ENCODE assay signal across 14 cellular contexts in the genomic region with DNA sequence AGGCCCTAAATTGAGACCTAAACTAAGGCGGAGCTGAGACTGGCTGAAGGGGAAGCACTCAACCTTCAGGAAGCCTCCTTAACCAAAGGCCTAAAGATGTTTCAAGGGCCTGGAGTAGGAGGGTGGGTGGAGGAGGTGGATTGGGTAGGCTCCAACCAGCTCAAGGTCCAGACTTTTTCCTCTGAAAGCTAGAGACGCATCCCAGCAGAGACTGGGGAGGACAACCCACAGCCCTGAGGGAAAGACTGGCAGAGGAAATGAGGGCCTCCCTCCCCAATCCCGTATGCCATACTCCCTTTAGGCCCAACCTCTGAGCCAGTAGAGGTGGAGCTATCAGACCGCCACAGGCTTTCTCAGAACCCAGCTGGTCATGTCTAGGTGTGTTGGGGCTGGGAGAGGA. TPM values are rescaled to one million over a fixed set of nuclear protein-coding genes. Genes with fewer than 3 reads are reported as not detected.
A peak's percentile ranks its signal among the peaks of the same experiment; 100 is the strongest.
DNase-seq lines count a peak whose midpoint lies in the region; ATAC-seq and TF ChIP-seq lines count a peak whose summit lies in the region.
"Had no signal": no experiment of that assay in that cellular context is flagged by ENCODE, and none has a peak within 500 bp of the region (broad histone marks: within the 10 kb centered on the region; RNA-seq: fewer than 3 reads in every experiment).

No MANE protein-coding gene starts in this region.

- WGBS in neuronal stem cell (ENCODE audit: extremely low coverage in 2 of 2, insufficient read length in 2 of 2, insufficient replicate concordance in 1 of 2), 2 donors: no CpG with 5 or more reads among the region's 4 CpGs

- H3K9me3 ChIP-seq in Panc1 (ENCODE audit: control insufficient read depth, insufficient read depth, low read depth, low read length) (no peaks in the 10 kb centered on the region), neuronal stem cell (replicated peaks in 1 of 2; ENCODE audit: control insufficient read depth in 2 of 2, insufficient read depth in 1 of 2, low read depth in 1 of 2, low read length in 2 of 2) (no peaks in the 10 kb centered on the region)
- H3K9me3 ChIP-seq: neutrophil had no signal

- H3K27ac ChIP-seq in Panc1 (ENCODE audit: low read length): no peak overlapping the region
- no peak overlapping the region for H3K27ac ChIP-seq in neuronal stem cell (replicated peaks; ENCODE audit: low read length)
- H3K27ac ChIP-seq: neutrophil had no signal

- no peaks in the 10 kb centered on the region for H3K79me1 ChIP-seq in neuronal stem cell (ENCODE audit: low read depth, low read length)

- H2BK12ac ChIP-seq in neuronal stem cell (ENCODE audit: low read length): no peak overlapping the region

- no peak overlapping the region for H3K18ac ChIP-seq in neuronal stem cell (ENCODE audit: low read length)

- intact Hi-C loops in Panc1 (cut with micrococcal nuclease; ENCODE audit: unreplicated experiment): no loop called here

- H3K36me3 ChIP-seq in Panc1 (ENCODE audit: control insufficient read depth, insufficient read depth, low read length) (peaks cover 2% of the 10 kb centered on the region; the same call in 1 of the 2 replicates), neuronal stem cell (replicated peaks in 1 of 2; ENCODE audit: control insufficient read depth in 2 of 2, insufficient read depth in 2 of 2, low read length in 2 of 2) (peaks cover 17 to 45% of the 10 kb centered on the region in 2 donors)

- no peak overlapping the region for H2BK120ac ChIP-seq in neuronal stem cell (ENCODE audit: low read depth, low read length)

- no peak overlapping the region for H3K4ac ChIP-seq in neuronal stem cell (ENCODE audit: low read length)

- TF ChIP-seq CTCF in AG04449 (IDR thresholded peaks at IDR 0.05; ENCODE audit: insufficient read depth, low read length, missing control alignments) (no peak), Panc1 (IDR thresholded peaks at IDR 0.05) (no peak), fibroblast of the aortic adventitia (IDR thresholded peaks at IDR 0.05; ENCODE audit: insufficient read depth, low read length) (no peak)

- H2AFZ ChIP-seq in neuronal stem cell (ENCODE audit: low read length): peak overlapping the region; percentile 6

- DNase-seq in AG04449 (ENCODE audit: low read depth, low spot score) (no peak), Panc1 (ENCODE audit: low read depth, low spot score) (no peak), fibroblast of the aortic adventitia (ENCODE audit: low read depth) (peak; percentile 13), neuronal stem cell (ENCODE audit: low spot score) (no peak)
- DNase-seq in central memory CD4-positive, alpha-beta T cell: no peak
- no peak for DNase-seq in activated CD4-positive, alpha-beta T cell treated with anti-CD3 and anti-CD28 coated beads, Interleukin-2, amount 50 U/mL, for 4 hours
- DNase-seq: activated CD4-positive, CD25-positive, alpha-beta regulatory T cell treated with anti-CD3 and anti-CD28 coated beads, Interleukin-2, amount 50 U/mL, for 72 hours; activated T-cell treated with anti-CD3 and anti-CD28 coated beads, Interleukin-2, amount 50 U/mL, for 24 hours; NCI-H2171 treated with DMSO at 0.1 percent for 48 hours; trophoblast cell had no signal

- in situ Hi-C loops in Panc1 (cut with HindIII; ENCODE audit: low pct_unique_long_range_greater_than_20kb, low sequenced_read_pairs): no loop called here

- POLR2A ChIA-PET in AG04449 (lab: Yijun Ruan, JAX) (interaction anchor here (0.6 to 0.9 kb wide), 2 partner anchors 70 to 168 kb away, joined by 3 to 4 read pairs; partner anchors contain the start of gene MCL1), Panc1 (lab: Charles Lee) (no interaction called here)

- H4K8ac ChIP-seq in neuronal stem cell (ENCODE audit: low read depth, low read length): no peak overlapping the region

- peak; percentile 22; the same call in 1 of the 2 replicates for ATAC-seq in Panc1
- no peak for ATAC-seq in HG03565 (IDR thresholded peaks at IDR 0.05; ENCODE audit: unreplicated experiment)
- no peak for ATAC-seq in GM21786 (IDR thresholded peaks at IDR 0.05; ENCODE audit: unreplicated experiment)
- ATAC-seq: left lobe of liver had no signal

- no peak overlapping the region for H3K4me2 ChIP-seq in neuronal stem cell (ENCODE audit: insufficient read depth, low read length, poor library complexity, severe bottlenecking)

- BruUV-seq in Panc1 (replicated peaks; lab: Mats Ljungman, UMichigan): no TSS peak

- H3K14ac ChIP-seq in neuronal stem cell (ENCODE audit: low read length): no peak overlapping the region

- H2BK15ac ChIP-seq in neuronal stem cell (ENCODE audit: low read length): no peak overlapping the region

- H3K4me3 ChIP-seq in AG04449 (ENCODE audit: low read depth, low read length) (peak overlapping the region; percentile 64), Panc1 (ENCODE audit: low read depth in 2 of 2, low read length in 2 of 2) (no peak overlapping the region), fibroblast of the aortic adventitia (ENCODE audit: low read depth, low read length) (peak overlapping the region; percentile 69), neuronal stem cell (ENCODE audit: low read length in 2 of 2) (no peak overlapping the region)

- H2AK5ac ChIP-seq in neuronal stem cell (ENCODE audit: low read depth, low read length): no peak overlapping the region

- no peak overlapping the region for H4K91ac ChIP-seq in neuronal stem cell (ENCODE audit: low read depth, low read length, poor library complexity)

- H3K23ac ChIP-seq in neuronal stem cell (ENCODE audit: low read depth, low read length, poor library complexity): no peak overlapping the region

- H3K27me3 ChIP-seq in Panc1 (ENCODE audit: control insufficient read depth, insufficient read depth, low read length) (no peaks in the 10 kb centered on the region), neuronal stem cell (ENCODE audit: control insufficient read depth in 3 of 3, insufficient read depth in 3 of 3, low read depth in 1 of 3, low read length in 3 of 3) (no peaks in the 10 kb centered on the region)
- H3K27me3 ChIP-seq: neutrophil had no signal

- H3K4me1 ChIP-seq in Panc1 (ENCODE audit: control insufficient read depth, insufficient read depth, low read length): no peaks in the 10 kb centered on the region
- H3K4me1 ChIP-seq in neuronal stem cell (ENCODE audit: control insufficient read depth in 2 of 2, insufficient read depth in 1 of 2, low read depth in 1 of 2, low read length in 2 of 2): peaks cover 12 to 35% of the 10 kb centered on the region in 2 donors

- no peak overlapping the region for H3K9ac ChIP-seq in neuronal stem cell (ENCODE audit: low read depth, low read length, poor library complexity)

- no peak overlapping the region for H2BK5ac ChIP-seq in neuronal stem cell (ENCODE audit: low read length)

- CTCF ChIA-PET in AG04449 (lab: Yijun Ruan, JAX): interaction anchor here (0.9 to 2.4 kb wide), 5 partner anchors 24 to 486 kb away, joined by 3 to 15 read pairs (median 5); no protein-coding TSS in a partner anchor
- CTCF ChIA-PET in Panc1 (lab: Charles Lee): no interaction called here

RNA-seq across cellular contexts. Expression of gene ECM1, which starts 1.1 kb away (rescaled TPM):
- total RNA-seq in Panc1 (2021; ENCODE audit: unreplicated experiment): 2.2 TPM
- polyA plus RNA-seq in Panc1 (2012; ENCODE audit: insufficient read length): 1.2 TPM
- 8.0 and 45.2 TPM in 2 replicates for total RNA-seq in fibroblast of the aortic adventitia (ENCODE audit: low replicate concordance)
- polyA plus RNA-seq in neuronal stem cell (2013, experiment 1 of 2): 0.91 TPM
- 0.91 TPM for polyA plus RNA-seq in neuronal stem cell (2013, experiment 2 of 2)

RNA-seq across cellular contexts. Expression of gene FALEC, which starts 6.6 kb away (rescaled TPM):
- total RNA-seq in Panc1 (2021; ENCODE audit: unreplicated experiment): 1.0 TPM
- 0.53 TPM for polyA plus RNA-seq in Panc1 (2012; ENCODE audit: insufficient read length)
- not detected in 2 replicates for total RNA-seq in fibroblast of the aortic adventitia (ENCODE audit: low replicate concordance)
- polyA plus RNA-seq in neuronal stem cell (2013, experiment 1 of 2): 0.67 TPM
- 1.1 TPM for polyA plus RNA-seq in neuronal stem cell (2013, experiment 2 of 2)

RNA-seq across cellular contexts. Expression of gene TARS2, which starts 21.8 kb away (rescaled TPM):
- 28.2 TPM for total RNA-seq in Panc1 (2021; ENCODE audit: unreplicated experiment)
- 22.8 TPM for polyA plus RNA-seq in Panc1 (2012; ENCODE audit: insufficient read length)
- total RNA-seq in fibroblast of the aortic adventitia (ENCODE audit: low replicate concordance): 9.8 and 15.9 TPM in 2 replicates
- polyA plus RNA-seq in neuronal stem cell (2013, experiment 1 of 2): 19.0 TPM
- 18.4 TPM for polyA plus RNA-seq in neuronal stem cell (2013, experiment 2 of 2)

RNA-seq across cellular contexts. Expression of gene ADAMTSL4, which starts 40.2 kb away (rescaled TPM):
- total RNA-seq in Panc1 (2021; ENCODE audit: unreplicated experiment): 9.5 TPM
- 10.4 TPM for polyA plus RNA-seq in Panc1 (2012; ENCODE audit: insufficient read length)
- 11.9 and 13.0 TPM in 2 replicates for total RNA-seq in fibroblast of the aortic adventitia (ENCODE audit: low replicate concordance)
- 0.14 TPM for polyA plus RNA-seq in neuronal stem cell (2013, experiment 1 of 2)
- 0.17 TPM for polyA plus RNA-seq in neuronal stem cell (2013, experiment 2 of 2)

Comparison
In these comparisons a context has a peak if more than half of its experiments do, and no peak if none do; other contexts are left out.
1. H3K4me3 ChIP-seq: peak in AG04449 (single experiment) and fibroblast of the aortic adventitia (single experiment); none in Panc1 (0 of 2) and neuronal stem cell (0 of 2).